ENCODE assay signal across 18 cellular contexts in the genomic region with DNA sequence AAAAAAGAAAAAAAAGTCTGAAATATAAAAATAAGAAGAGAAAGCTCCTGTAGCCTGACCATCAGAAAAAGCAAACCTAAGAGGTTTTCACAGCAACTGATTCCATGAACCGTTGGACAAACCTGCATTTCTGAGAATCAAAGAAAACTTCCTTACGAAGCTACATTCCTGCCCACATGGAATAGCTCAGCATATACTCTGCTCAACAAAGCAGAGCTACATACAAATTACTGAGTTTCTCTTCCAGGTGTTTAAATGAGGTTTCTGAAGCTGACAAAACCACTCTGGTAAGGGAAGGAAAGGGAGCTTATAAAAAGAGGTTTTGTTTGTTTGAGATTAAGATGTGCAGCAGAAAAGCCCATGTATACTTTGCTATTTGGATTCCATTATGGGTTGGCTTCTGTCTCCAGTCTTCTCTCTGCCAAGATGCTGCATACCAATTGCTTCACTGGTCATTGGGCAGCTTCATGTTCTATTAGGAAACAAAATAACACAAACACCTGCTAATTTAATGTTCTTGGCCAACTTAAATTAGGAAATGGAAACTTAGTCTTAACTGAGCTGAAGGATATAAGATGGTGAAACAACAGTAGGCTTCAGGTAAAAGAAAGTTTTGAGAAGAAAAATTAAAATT.
"Had no signal": no experiment of that assay in that cellular context is flagged by ENCODE, and none has a peak within 500 bp of the region (broad histone marks: within the 10 kb centered on the region; RNA-seq: fewer than 3 reads in every experiment).

No MANE protein-coding gene starts in this region.

- DNase-seq: cortex of kidney; effector memory CD8-positive, alpha-beta T cell; erythroblast; esophagus squamous epithelium; foreskin melanocyte; kidney; left lung; lower lobe of right lung; natural killer cell; pancreas; sigmoid colon; stimulated activated naive B cell treated with anti-CD40 and anti-IgM and Interleukin-4, amounts not matched to agents 10 μg/mL and 1 μg/mL and 100 μg/mL, for 72 hours; thyroid gland had no signal

- H3K4me3 ChIP-seq: esophagus squamous epithelium, left lung, lower lobe of right lung, pancreas, sigmoid colon, suprapubic skin, thyroid gland had no signal

- H3K27ac Mint-ChIP-seq: effector memory CD8-positive, alpha-beta T cell; memory B cell; natural killer cell; stimulated activated naive B cell treated with anti-CD40 and anti-IgM and Interleukin-4, amounts not matched to agents 10 μg/mL and 1 μg/mL and 100 μg/mL, for 72 hours; stimulated activated naive CD8-positive, alpha-beta T cell treated with anti-CD3 and anti-CD28 coated beads, Interleukin-15, Interleukin-2, amounts not matched to agents 100 ng/mL and 50 ng/mL, for 24 hours; type B pancreatic cell had no signal

- H3K4me3 Mint-ChIP-seq: effector memory CD8-positive, alpha-beta T cell; memory B cell; natural killer cell; stimulated activated naive B cell treated with anti-CD40 and anti-IgM and Interleukin-4, amounts not matched to agents 10 μg/mL and 1 μg/mL and 100 μg/mL, for 72 hours; stimulated activated naive CD8-positive, alpha-beta T cell treated with anti-CD3 and anti-CD28 coated beads, Interleukin-15, Interleukin-2, amounts not matched to agents 100 ng/mL and 50 ng/mL, for 24 hours; type B pancreatic cell had no signal

- H3K9me3 ChIP-seq: esophagus squamous epithelium, left lung, lower lobe of right lung, neutrophil, pancreas, sigmoid colon, suprapubic skin, thyroid gland had no signal

- H3K27me3 Mint-ChIP-seq: effector memory CD8-positive, alpha-beta T cell; memory B cell; stimulated activated naive B cell treated with anti-CD40 and anti-IgM and Interleukin-4, amounts not matched to agents 10 μg/mL and 1 μg/mL and 100 μg/mL, for 72 hours; stimulated activated naive CD8-positive, alpha-beta T cell treated with anti-CD3 and anti-CD28 coated beads, Interleukin-15, Interleukin-2, amounts not matched to agents 100 ng/mL and 50 ng/mL, for 24 hours; type B pancreatic cell had no signal

- H3K36me3 ChIP-seq: esophagus squamous epithelium, left lung, lower lobe of right lung, neutrophil, pancreas, sigmoid colon, suprapubic skin, thyroid gland had no signal

- H3K4me1 Mint-ChIP-seq: memory B cell; natural killer cell; stimulated activated naive B cell treated with anti-CD40 and anti-IgM and Interleukin-4, amounts not matched to agents 10 μg/mL and 1 μg/mL and 100 μg/mL, for 72 hours had no signal

- H3K9me3 Mint-ChIP-seq: stimulated activated naive CD8-positive, alpha-beta T cell treated with anti-CD3 and anti-CD28 coated beads, Interleukin-15, Interleukin-2, amounts not matched to agents 100 ng/mL and 50 ng/mL, for 24 hours; type B pancreatic cell had no signal

- H3K27me3 ChIP-seq: esophagus squamous epithelium, left lung, neutrophil, pancreas, sigmoid colon, suprapubic skin, thyroid gland had no signal

- ATAC-seq: effector memory CD8-positive, alpha-beta T cell; left lung; lower lobe of right lung; natural killer cell; pancreas; stimulated activated naive B cell treated with anti-CD40 and anti-IgM and Interleukin-4, amounts not matched to agents 10 μg/mL and 1 μg/mL and 100 μg/mL, for 72 hours had no signal

- H3K36me3 Mint-ChIP-seq: memory B cell; natural killer cell; stimulated activated naive B cell treated with anti-CD40 and anti-IgM and Interleukin-4, amounts not matched to agents 10 μg/mL and 1 μg/mL and 100 μg/mL, for 72 hours; type B pancreatic cell had no signal

- H3K4me1 ChIP-seq: esophagus squamous epithelium, left lung, lower lobe of right lung, pancreas, suprapubic skin, thyroid gland had no signal

- H3K27ac ChIP-seq: esophagus squamous epithelium, left lung, lower lobe of right lung, neutrophil, pancreas, sigmoid colon, suprapubic skin, thyroid gland had no signal
